Comparison of ENCODE assay signal across 8 cellular contexts in the genomic region with DNA sequence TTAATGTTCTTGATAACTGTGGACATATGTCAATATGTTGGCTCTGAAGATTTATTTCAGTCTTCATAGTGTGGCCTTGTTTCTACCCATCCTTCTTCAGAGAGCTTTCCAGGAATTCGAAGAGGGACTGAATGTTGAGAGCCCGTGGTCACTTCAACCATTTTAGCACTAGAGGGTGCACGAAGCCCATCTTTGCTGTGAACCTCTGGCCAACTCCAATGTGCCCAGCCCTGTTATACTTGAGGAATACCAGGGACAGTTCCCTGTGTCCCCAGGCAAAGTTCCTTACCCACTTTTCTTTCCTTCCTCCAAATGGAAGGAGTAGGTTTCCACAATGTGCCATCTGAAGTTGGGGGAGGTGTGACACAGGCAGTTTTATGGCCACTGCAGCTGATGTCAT.
DNase-seq lines count a peak whose midpoint lies in the region; ATAC-seq and TF ChIP-seq lines count a peak whose summit lies in the region.

No MANE protein-coding gene starts in this region.

- no peaks in the 10 kb centered on the region for H4K20me1 ChIP-seq in OCI-LY3 (ENCODE audit: insufficient read depth, low read length)

- no peaks in the 10 kb centered on the region for H3K9me3 ChIP-seq in OCI-LY3 (ENCODE audit: insufficient read depth, low read length)

- H3K27me3 ChIP-seq in OCI-LY3 (ENCODE audit: low read depth, low read length), result no peaks in the 10 kb centered on the region

- H3K4me2 ChIP-seq in OCI-LY3 (ENCODE audit: low read length), result no peak overlapping the region; the same call in 1 of the 2 replicates

- 0 out of 2 replicates have a peak overlapping the region, but pooled peaks have one; percentile 14 for H2AFZ ChIP-seq in OCI-LY3 (ENCODE audit: low read depth, low read length)

- H3K36me3 ChIP-seq in OCI-LY3 (replicated peaks; ENCODE audit: low read depth, low read length), result no peaks in the 10 kb centered on the region

- H3K27me3 Mint-ChIP-seq in activated T-cell treated with anti-CD3 and anti-CD28 coated beads, Interleukin-2, amount 50 U/mL, for 4 hours (ENCODE audit: low read depth), result no peaks in the 10 kb centered on the region

- TF ChIP-seq CTCF in AG09309 (IDR thresholded peaks at IDR 0.05; ENCODE audit: control insufficient read depth, insufficient read depth, low read depth, low read length, missing control alignments) (peak; percentile 28), GM12875 (IDR thresholded peaks at IDR 0.05; ENCODE audit: borderline replicate concordance, insufficient read depth, low read depth, low read length) (peak; percentile 33; the same call in 1 of the 2 replicates), OCI-LY3 (IDR thresholded peaks at IDR 0.05; ENCODE audit: low read depth, low read length) (no peak; the same call in 1 of the 2 replicates), fibroblast of mammary gland (conservative IDR thresholded peaks at IDR 0.05; ENCODE audit: control insufficient read depth, insufficient read depth, low read depth, low read length) (peak; percentile 49)

- DNase-seq in AG09309 (ENCODE audit: low read depth) (no peak), fibroblast of mammary gland (ENCODE audit: low read depth) (peak; percentile 46)
- DNase-seq in stimulated activated CD4-positive, alpha-beta T cell treated with anti-CD3 and anti-CD28 coated beads, Interleukin-1b, Interleukin-23, amount 100 ng/mL, for 48 hours, result no peak
- DNase-seq in activated T-cell treated with anti-CD3 and anti-CD28 coated beads, Interleukin-2, amount 50 U/mL, for 4 hours, result no peak

- peaks cover 9% of the 10 kb centered on the region; the same call in 1 of the 2 replicates for H3K4me1 ChIP-seq in OCI-LY3 (ENCODE audit: low read length)

- H3K36me3 Mint-ChIP-seq in activated T-cell treated with anti-CD3 and anti-CD28 coated beads, Interleukin-2, amount 50 U/mL, for 4 hours (ENCODE audit: insufficient read depth), result no peaks in the 10 kb centered on the region

- H3K9me3 Mint-ChIP-seq in activated T-cell treated with anti-CD3 and anti-CD28 coated beads, Interleukin-2, amount 50 U/mL, for 4 hours, result peaks cover 16% of the 10 kb centered on the region

- H3K4me3 Mint-ChIP-seq in activated T-cell treated with anti-CD3 and anti-CD28 coated beads, Interleukin-2, amount 50 U/mL, for 4 hours, result no peak overlapping the region

- H3K79me2 ChIP-seq in OCI-LY3 (ENCODE audit: low read length), result no peaks in the 10 kb centered on the region

- no peak overlapping the region for H3K27ac ChIP-seq in OCI-LY3 (ENCODE audit: low read length)

- H3K4me3 ChIP-seq in AG09309 (ENCODE audit: control insufficient read depth, low read depth, low read length) (no peak overlapping the region), GM12875 (ENCODE audit: low read depth, low read length) (no peak overlapping the region), OCI-LY3 (ENCODE audit: low read length) (no peak overlapping the region), fibroblast of mammary gland (ENCODE audit: control insufficient read depth, low read depth, low read length) (no peak overlapping the region)

- ATAC-seq in HG02571 (IDR thresholded peaks at IDR 0.05; ENCODE audit: unreplicated experiment) (no peak), GM18867 (IDR thresholded peaks at IDR 0.05; ENCODE audit: unreplicated experiment) (no peak)
- no peak for ATAC-seq in activated T-cell treated with anti-CD3 and anti-CD28 coated beads, Interleukin-2, amount 50 U/mL, for 4 hours

- H3K4me1 Mint-ChIP-seq in activated T-cell treated with anti-CD3 and anti-CD28 coated beads, Interleukin-2, amount 50 U/mL, for 4 hours (ENCODE audit: low read depth), result no peaks in the 10 kb centered on the region

- H3K9ac ChIP-seq in OCI-LY3 (ENCODE audit: low read length), result no peak overlapping the region
